ENCODE assay signal across 8 cellular contexts in genomic region chr10:50622497-50623298, GRCh38. TPM values are rescaled to one million over a fixed set of nuclear protein-coding genes. Genes with fewer than 3 reads are reported as not detected.
DNase-seq lines count a peak whose midpoint lies in the region; ATAC-seq and TF ChIP-seq lines count a peak whose summit lies in the region.

No MANE protein-coding gene starts in this region.

- CTCF ChIA-PET in BJ (lab: Yijun Ruan, JAX): interaction anchor here (1.1 to 1.5 kb wide), 6 partner anchors 60 to 242 kb away, joined by 3 to 4 read pairs (median 3); no protein-coding TSS in a partner anchor

- H3K27me3 ChIP-seq in BJ (ENCODE audit: control insufficient read depth, insufficient read depth, low read length) (no peaks in the 10 kb centered on the region), kidney epithelial cell (ENCODE audit: control insufficient read depth, insufficient read depth, low read length) (no peaks in the 10 kb centered on the region), spleen (replicated peaks in 1 of 7) (no peaks in the 10 kb centered on the region)

- H3K27me3 Mint-ChIP-seq in chondrocyte (ENCODE audit: low read depth): no peaks in the 10 kb centered on the region

- H3K9me3 Mint-ChIP-seq in chondrocyte (ENCODE audit: low read depth): no peaks in the 10 kb centered on the region

- TF ChIP-seq POLR2A in spleen (IDR thresholded peaks at IDR 0.05): peak in 1 of 3 donors; percentile 31

- intact Hi-C loops in spleen (cut with DNase I; ENCODE audit: low total_unique reads): loop anchor here (5.0 kb wide), 1 partner anchor 205 kb away; no protein-coding TSS in a partner anchor

- POLR2A ChIA-PET in BJ (lab: Charles Lee): no interaction called here

- H3K4me3 ChIP-seq in BJ (ENCODE audit: low read depth, low read length) (peak overlapping the region; percentile 73), kidney epithelial cell (ENCODE audit: low read depth, low read length) (peak overlapping the region; percentile 83), spleen (peak overlapping the region; percentile 70 to 98 (median 94))

- no peaks in the 10 kb centered on the region for H3K9me3 ChIP-seq in spleen

- H3K27ac Mint-ChIP-seq in chondrocyte (ENCODE audit: unreplicated experiment): peak overlapping the region; percentile 96

- no peaks in the 10 kb centered on the region for H3K36me3 Mint-ChIP-seq in chondrocyte (ENCODE audit: low read depth)

- 0 to 1% (median 0%) methylated on average over 18 to 50 of the region's 50 CpGs for WGBS in spleen, 5 donors

- TF ChIP-seq CTCF in BJ (IDR thresholded peaks at IDR 0.05; ENCODE audit: insufficient read depth, low read depth, low read length) (no peak), VCaP (conservative IDR thresholded peaks at IDR 0.05) (no peak), chondrocyte (IDR thresholded peaks at IDR 0.05) (no peak), kidney epithelial cell (IDR thresholded peaks at IDR 0.05; ENCODE audit: insufficient read depth, low read length, poor library complexity, severe bottlenecking) (no peak), spleen (IDR thresholded peaks at IDR 0.05 in 8 of 11, conservative IDR thresholded peaks at IDR 0.05 in 3 of 11) (no peak)

- H3K4me1 ChIP-seq in spleen: peaks cover 26 to 64% (median 47%) of the 10 kb centered on the region in 6 donors

- DNase-seq in BJ (ENCODE audit: low read depth): no peak
- DNase-seq in HT-29 (ENCODE audit: low spot score): peak; percentile 52
- no peak for DNase-seq in chondrocyte (ENCODE audit: low spot score)
- no peak for DNase-seq in kidney epithelial cell (ENCODE audit: low read depth)
- peak; percentile 90 for DNase-seq in spleen
- DNase-seq in SHP77 treated with DMSO at 0.1 percent for 48 hours (lab: John Stamatoyannopoulos, UW): no peak

- ATAC-seq in HG02798 (IDR thresholded peaks at IDR 0.05; ENCODE audit: poor library complexity, unreplicated experiment): no peak

- H3K4me1 Mint-ChIP-seq in chondrocyte (ENCODE audit: low read depth): peaks cover 26% of the 10 kb centered on the region

- H3K27ac ChIP-seq in VCaP (peak overlapping the region; percentile 97), spleen (peak overlapping the region; percentile 98 to 100 (median 99))

- H3K36me3 ChIP-seq in BJ (ENCODE audit: control insufficient read depth, insufficient read depth, low read length): no peaks in the 10 kb centered on the region
- H3K36me3 ChIP-seq in kidney epithelial cell (ENCODE audit: control insufficient read depth, insufficient read depth, low read length): no peaks in the 10 kb centered on the region
- H3K36me3 ChIP-seq in spleen: peaks cover 0 to 5% (median 0%) of the 10 kb centered on the region in 6 donors

- H3K4me3 Mint-ChIP-seq in chondrocyte (ENCODE audit: unreplicated experiment): peak overlapping the region; percentile 82

RNA-seq across cellular contexts. Expression of gene SGMS1, which starts 1.1 kb away (rescaled TPM):
- polyA plus RNA-seq in BJ (2011; rRNA removed): 18.9 and 21.1 TPM in 2 replicates
- polyA minus RNA-seq in BJ (2011; rRNA and poly(A)+ RNA removed): 12.1 and 16.0 TPM in 2 replicates
- total RNA-seq in HT-29 (2014; rRNA removed; shearing (Covaris generic)): 13.0 and 23.2 TPM in 2 replicates
- 22.6 to 27.1 TPM (median 24.9 TPM) in 3 replicates for total RNA-seq in chondrocyte
- total RNA-seq in kidney epithelial cell: 27.0 and 45.7 TPM in 2 replicates
- total RNA-seq in spleen: 10 to 100 TPM; 29.0 to 84.3 (median 39.5) TPM
- polyA plus RNA-seq in spleen: 1 to 10 TPM; 5.9 to 7.3 (median 6.6) TPM

Comparison
In these comparisons a context has a peak if more than half of its experiments do, and no peak if none do; other contexts are left out.
1. DNase-seq: peak in HT-29 (single experiment) and spleen (single experiment); none in BJ (single experiment), chondrocyte (single experiment), kidney epithelial cell (single experiment) and SHP77 treated with DMSO at 0.1 percent for 48 hours (single experiment).
2. Peak in every context shown above with its lines, with median percentiles within 50 percentile points of each other: H3K4me3 ChIP-seq.